ENCODE assay signal across 6 cellular contexts in the genomic region with DNA sequence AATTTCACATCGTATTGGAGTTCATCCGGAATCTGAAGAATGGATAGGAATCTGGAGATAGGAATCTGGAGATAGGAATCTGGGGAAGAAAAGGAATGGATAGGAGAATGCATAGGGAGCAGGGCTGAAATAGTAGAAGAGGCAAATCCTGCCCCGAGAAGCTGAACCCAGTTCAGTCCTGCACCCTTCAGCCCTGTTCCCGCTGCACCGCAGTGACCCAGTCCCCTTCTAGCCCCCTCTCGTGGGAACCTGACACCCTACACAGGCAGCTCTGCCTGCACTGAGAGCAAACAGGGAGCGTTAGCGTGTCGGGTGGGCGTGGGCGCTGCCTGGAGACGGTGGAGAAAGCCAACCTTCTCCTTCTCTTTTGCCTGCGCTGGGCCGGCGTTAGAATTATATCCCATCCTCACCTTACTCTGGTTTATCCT. TPM values are rescaled to one million over a fixed set of nuclear protein-coding genes. Genes with fewer than 3 reads are reported as not detected.
A peak's percentile ranks its signal among the peaks of the same experiment; 100 is the strongest.
DNase-seq lines count a peak whose midpoint lies in the region; ATAC-seq and TF ChIP-seq lines count a peak whose summit lies in the region.

No MANE protein-coding gene starts in this region.

- DNase-seq in CD14-positive monocyte (ENCODE audit: low spot score) (no peak), T-helper 17 cell (no peak), mesothelial cell of epicardium (ENCODE audit: low spot score in 2 of 2, unreplicated experiment in 2 of 2) (no peak), dedifferentiated amniotic fluid mesenchymal stem cell (ENCODE audit: extremely low spot score) (no peak)

- H3K4me3 Mint-ChIP-seq in CD14-positive monocyte, result peak overlapping the region; percentile 59 to 84
- no peak overlapping the region for H3K4me3 Mint-ChIP-seq in T-helper 17 cell
- peak overlapping the region; percentile 62 for H3K4me3 Mint-ChIP-seq in mesothelial cell of epicardium

- ATAC-seq in T-helper 17 cell, result peak; percentile 21
- ATAC-seq in GM18868 (IDR thresholded peaks at IDR 0.05; ENCODE audit: unreplicated experiment), result no peak
- ATAC-seq in HG02610 (IDR thresholded peaks at IDR 0.05; ENCODE audit: unreplicated experiment), result no peak

- H3K4me1 Mint-ChIP-seq in CD14-positive monocyte, result peaks cover 12% of the 10 kb centered on the region
- peaks cover 9% of the 10 kb centered on the region for H3K4me1 Mint-ChIP-seq in T-helper 17 cell
- H3K4me1 Mint-ChIP-seq in mesothelial cell of epicardium, result peaks cover 9% of the 10 kb centered on the region

- H3K36me3 Mint-ChIP-seq in CD14-positive monocyte (no peaks in the 10 kb centered on the region), T-helper 17 cell (ENCODE audit: low read depth) (no peaks in the 10 kb centered on the region), mesothelial cell of epicardium (no peaks in the 10 kb centered on the region)

- no peak overlapping the region for H3K27ac Mint-ChIP-seq in CD14-positive monocyte
- no peak overlapping the region for H3K27ac Mint-ChIP-seq in T-helper 17 cell
- no peak overlapping the region for H3K27ac Mint-ChIP-seq in mesothelial cell of epicardium

- H3K27me3 Mint-ChIP-seq in CD14-positive monocyte (ENCODE audit: low read depth in 3 of 3) (peaks cover 0 to 17% (median 0%) of the 10 kb centered on the region in 3 donors), T-helper 17 cell (no peaks in the 10 kb centered on the region), mesothelial cell of epicardium (ENCODE audit: low read depth) (peaks cover 14% of the 10 kb centered on the region)

- no peaks in the 10 kb centered on the region for H3K9me3 ChIP-seq in T-helper 17 cell (ENCODE audit: control insufficient read depth, low read length, poor library complexity, severe bottlenecking)

- intact Hi-C loops in CD14-positive monocyte (cut with micrococcal nuclease), result no loop called here

- no peak for TF ChIP-seq CTCF in CD14-positive monocyte (IDR thresholded peaks at IDR 0.05)
- TF ChIP-seq CTCF in mesothelial cell of epicardium (IDR thresholded peaks at IDR 0.05; ENCODE audit: unreplicated experiment), result no peak

- H3K9me3 Mint-ChIP-seq in CD14-positive monocyte (peaks cover 0 to 12% (median 0%) of the 10 kb centered on the region in 7 donors), mesothelial cell of epicardium (no peaks in the 10 kb centered on the region)

RNA-seq across cellular contexts. Expression of a gene that starts 1.1 kb away (rescaled TPM):
- not detected for polyA plus RNA-seq in CD14-positive monocyte
- not detected for total RNA-seq in T-helper 17 cell
- 3.7 to 4.6 TPM (median 3.8 TPM) in 3 replicates for total RNA-seq in mesothelial cell of epicardium

RNA-seq across cellular contexts. Expression of a gene that starts 19.7 kb away (rescaled TPM):
- not detected for polyA plus RNA-seq in CD14-positive monocyte
- total RNA-seq in T-helper 17 cell, result under 1 TPM; 0.15 to 0.23 TPM
- 0.27 to 0.54 TPM (median 0.49 TPM) in 3 replicates for total RNA-seq in mesothelial cell of epicardium

RNA-seq across cellular contexts. Expression of a gene that starts 24.1 kb away (rescaled TPM):
- polyA plus RNA-seq in CD14-positive monocyte, result 10 to 100 TPM; 14.2 to 18.9 TPM
- total RNA-seq in T-helper 17 cell, result 10 to 100 TPM; 27.6 to 33.8 TPM
- 46.6 to 47.0 TPM (median 46.7 TPM) in 3 replicates for total RNA-seq in mesothelial cell of epicardium

RNA-seq across cellular contexts. Expression of a gene that starts 53.2 kb away (rescaled TPM):
- polyA plus RNA-seq in CD14-positive monocyte, result not detected
- total RNA-seq in T-helper 17 cell (not detected), mesothelial cell of epicardium (not detected in 3 replicates)

RNA-seq across cellular contexts. Expression of a gene that starts 59.6 kb away (rescaled TPM):
- not detected for polyA plus RNA-seq in CD14-positive monocyte
- total RNA-seq in T-helper 17 cell, result not detected
- not detected in 3 replicates for total RNA-seq in mesothelial cell of epicardium
